In the genomic region with DNA sequence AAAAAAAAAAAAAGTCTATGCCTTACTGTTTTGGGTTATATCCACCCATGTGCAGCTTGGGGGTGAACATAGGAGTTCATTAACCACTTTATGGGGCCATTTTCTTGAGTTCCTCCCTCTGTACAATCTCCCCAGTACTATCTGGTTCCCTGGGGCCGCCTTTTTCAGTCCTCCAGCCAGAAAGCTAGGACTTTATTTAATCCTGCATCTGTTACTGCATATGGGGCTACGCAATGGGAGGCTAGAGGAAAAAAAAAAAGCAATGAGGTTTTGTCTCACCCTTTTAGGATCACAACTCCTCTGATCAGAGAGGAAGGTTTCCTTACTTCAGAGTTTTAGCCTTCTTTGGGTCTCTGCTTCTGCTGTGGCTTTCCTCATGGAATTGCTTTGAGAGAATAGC, we compare ENCODE assay signal across 21 cellular contexts. TPM values are rescaled to one million over a fixed set of nuclear protein-coding genes. Genes with fewer than 3 reads are reported as not detected.
DNase-seq lines count a peak whose midpoint lies in the region; ATAC-seq, FAIRE-seq and TF ChIP-seq lines count a peak whose summit lies in the region.
"Had no signal": no experiment of that assay in that cellular context is flagged by ENCODE, and none has a peak within 500 bp of the region (broad histone marks: within the 10 kb centered on the region; RNA-seq: fewer than 3 reads in every experiment).

No MANE protein-coding gene starts in this region.

- H3K27ac ChIP-seq in smooth muscle cell (ENCODE audit: low read depth): no peak overlapping the region
- H3K27ac ChIP-seq: BLaER1, GM23248 had no signal

- H3K79me2 ChIP-seq in smooth muscle cell (ENCODE audit: low read depth): peaks cover 37% of the 10 kb centered on the region

- H3F3A ChIP-seq in smooth muscle cell (ENCODE audit: low read depth): no peaks in the 10 kb centered on the region

- H3K4me3 ChIP-seq in smooth muscle cell: no peak overlapping the region
- H3K4me3 ChIP-seq: BLaER1, GM23248 had no signal

- TF ChIP-seq CTCF in D721Med (IDR thresholded peaks at IDR 0.05; ENCODE audit: insufficient read depth, missing control alignments): no peak
- TF ChIP-seq CTCF in smooth muscle cell (IDR thresholded peaks at IDR 0.05; ENCODE audit: borderline replicate concordance, insufficient read depth, poor library complexity, severe bottlenecking): no peak

- no peak overlapping the region for H2AFZ ChIP-seq in smooth muscle cell (ENCODE audit: low read depth)
- H2AFZ ChIP-seq: GM23248 had no signal

- H3K27me3 ChIP-seq in smooth muscle cell (ENCODE audit: low read depth): no peaks in the 10 kb centered on the region
- H3K27me3 ChIP-seq: BLaER1 had no signal

- H3K36me3 ChIP-seq in smooth muscle cell (ENCODE audit: low read depth): peaks cover 4% of the 10 kb centered on the region

- H3K9ac ChIP-seq in smooth muscle cell (ENCODE audit: low read depth): no peak overlapping the region
- H3K9ac ChIP-seq: BLaER1, GM23248 had no signal

- ATAC-seq in GM18519 (IDR thresholded peaks at IDR 0.05; ENCODE audit: low FRiP score, unreplicated experiment): no peak
- ATAC-seq: HepG2 had no signal

- no peaks in the 10 kb centered on the region for H3K9me3 ChIP-seq in smooth muscle cell (replicated peaks; ENCODE audit: low read depth)
- H3K9me3 ChIP-seq: BLaER1 had no signal

- peak; percentile 92 for FAIRE-seq in D721Med (lab: Jason Lieb, UNC)
- FAIRE-seq: G401.6, GM12891, H54, HepG2 had no signal

- H3K4me1 ChIP-seq in smooth muscle cell (ENCODE audit: low read depth): no peaks in the 10 kb centered on the region
- H3K4me1 ChIP-seq: BLaER1 had no signal

- no peak overlapping the region for H3K4me2 ChIP-seq in smooth muscle cell
- H3K4me2 ChIP-seq: BLaER1 had no signal

- H4K20me1 ChIP-seq in smooth muscle cell (ENCODE audit: low read depth): peaks cover 84% of the 10 kb centered on the region

- DNase-seq in D721Med (ENCODE audit: insufficient read length, low spot score) (no peak), NCI-H2171 (lab: John Stamatoyannopoulos, UW) (peak; percentile 13), NCI-H82 (lab: John Stamatoyannopoulos, UW) (peak; percentile 77), cerebellar cortex (ENCODE audit: low spot score) (peak; percentile 54), smooth muscle cell (lab: John Stamatoyannopoulos, UW; ENCODE audit: unreplicated experiment) (no peak), DMS153 treated with DMSO at 0.1 percent for 48 hours (lab: John Stamatoyannopoulos, UW; ENCODE audit: unreplicated experiment) (no peak), H4 (ENCODE audit: low spot score) (no peak)
- DNase-seq: 8988T; CD4-positive, alpha-beta memory T cell; DMS153; DND-41; EL; GM23248; HCEC 1CT; KBM-7 had no signal

- WGBS in smooth muscle cell (ENCODE audit: low lambda C conversion rate): 93% methylated on average over 2 of the region's 2 CpGs

RNA-seq across cellular contexts. Expression of a gene that starts 51.0 kb away (rescaled TPM):
- total RNA-seq in smooth muscle cell: 16.8 and 18.5 TPM in 2 replicates
- 9.6 and 14.7 TPM in 2 replicates for polyA plus RNA-seq in smooth muscle cell
- total RNA-seq in H4 (2014; rRNA removed; shearing (Covaris generic)): 9.2 and 9.3 TPM in 2 replicates

Comparison
In these comparisons a context has a peak if more than half of its experiments do, and no peak if none do; other contexts are left out.
1. DNase-seq: peak in NCI-H2171 (single experiment), NCI-H82 (single experiment) and cerebellar cortex (single experiment); none in D721Med (single experiment), smooth muscle cell (single experiment), DMS153 treated with DMSO at 0.1 percent for 48 hours (single experiment) and H4 (single experiment).